18 cellular contexts compared by ENCODE assay signal in genomic region chrY:2800246-2800645, GRCh38. TPM values are rescaled to one million over a fixed set of nuclear protein-coding genes. Genes with fewer than 3 reads are reported as not detected.
DNase-seq lines count a peak whose midpoint lies in the region; ATAC-seq and TF ChIP-seq lines count a peak whose summit lies in the region.
"Had no signal": no experiment of that assay in that cellular context is flagged by ENCODE, and none has a peak within 500 bp of the region (broad histone marks: within the 10 kb centered on the region; RNA-seq: fewer than 3 reads in every experiment).

No MANE protein-coding gene starts in this region.

- H3K27me3 ChIP-seq in BJ (ENCODE audit: control insufficient read depth, insufficient read depth, low read length) = no peaks in the 10 kb centered on the region

- TF ChIP-seq CTCF in BJ (IDR thresholded peaks at IDR 0.05; ENCODE audit: insufficient read depth, low read depth, low read length) (peak; percentile 44), GM12874 (IDR thresholded peaks at IDR 0.05; ENCODE audit: insufficient read depth, low read depth, low read length) (0 out of 2 replicates have a peak, but pooled peaks have one; percentile 9)

- no peaks in the 10 kb centered on the region for H3K36me3 ChIP-seq in BJ (ENCODE audit: control insufficient read depth, insufficient read depth, low read length)
- H3K36me3 ChIP-seq: HAP-1, WERI-Rb-1 had no signal

- POLR2A ChIA-PET in BJ (lab: Charles Lee) = no interaction called here

- H3K4me3 ChIP-seq in BJ (ENCODE audit: low read depth, low read length) = no peak overlapping the region
- H3K4me3 ChIP-seq: HAP-1 had no signal

- DNase-seq in BJ (ENCODE audit: low read depth) = no peak
- DNase-seq in RPMI8226 = peak; percentile 3
- DNase-seq in glomerular visceral epithelial cell (ENCODE audit: extremely low spot score) = peak; percentile 7
- no peak for DNase-seq in cerebellum (ENCODE audit: low spot score)
- DNase-seq in DMS 273 treated with DMSO at 0.1 percent for 48 hours (lab: John Stamatoyannopoulos, UW) = no peak
- no peak for DNase-seq in COLO668 (lab: John Stamatoyannopoulos, UW; ENCODE audit: unreplicated experiment)
- DNase-seq: activated naive CD8-positive, alpha-beta T cell treated with anti-CD3 and anti-CD28 coated beads, Interleukin-2, amount 10 ng/mL, durations not matched to agents 7 days and 5 days; NCI-H1092 treated with DMSO at 0.1 percent for 48 hours; NCI-H524 treated with DMSO at 0.1 percent for 48 hours; substantia nigra; WERI-Rb-1 had no signal

- ATAC-seq in GM21619 (IDR thresholded peaks at IDR 0.05; ENCODE audit: unreplicated experiment) = no peak
- ATAC-seq: sciatic nerve had no signal

- CTCF ChIA-PET in BJ (lab: Yijun Ruan, JAX) = interaction anchor here (0.8 to 0.9 kb wide), 2 partner anchors 116 to 136 kb away, joined by 3 read pairs; no protein-coding TSS in a partner anchor

RNA-seq across cellular contexts. Expression of gene SRY, which starts 12.8 kb away (rescaled TPM):
- not detected in 2 replicates for polyA plus RNA-seq in BJ (2011; rRNA removed)
- not detected in 2 replicates for polyA minus RNA-seq in BJ (2011; rRNA and poly(A)+ RNA removed)
- not detected for total RNA-seq in cerebellum
- total RNA-seq: activated naive CD8-positive, alpha-beta T cell treated with anti-CD3 and anti-CD28 coated beads, Interleukin-2, amount 10 ng/mL, durations not matched to agents 7 days and 5 days; dermis microvascular lymphatic vessel endothelial cell; glomerular endothelial cell; neural crest cell; sciatic nerve had no signal

RNA-seq across cellular contexts. Expression of gene RPS4Y1, which starts 41.2 kb away (rescaled TPM):
- 512 and 718 TPM in 2 replicates for polyA plus RNA-seq in BJ (2011; rRNA removed)
- 171 and 213 TPM in 2 replicates for polyA minus RNA-seq in BJ (2011; rRNA and poly(A)+ RNA removed)
- total RNA-seq in cerebellum = 0.64 TPM
- total RNA-seq: dermis microvascular lymphatic vessel endothelial cell, glomerular endothelial cell, neural crest cell, sciatic nerve had no signal

Comparison
In these comparisons a context has a peak if more than half of its experiments do, and no peak if none do; other contexts are left out.
1. DNase-seq: peak in RPMI8226 (single experiment) and glomerular visceral epithelial cell (single experiment); none in BJ (single experiment), cerebellum (single experiment), DMS 273 treated with DMSO at 0.1 percent for 48 hours (single experiment) and COLO668 (single experiment).